In the genomic region with DNA sequence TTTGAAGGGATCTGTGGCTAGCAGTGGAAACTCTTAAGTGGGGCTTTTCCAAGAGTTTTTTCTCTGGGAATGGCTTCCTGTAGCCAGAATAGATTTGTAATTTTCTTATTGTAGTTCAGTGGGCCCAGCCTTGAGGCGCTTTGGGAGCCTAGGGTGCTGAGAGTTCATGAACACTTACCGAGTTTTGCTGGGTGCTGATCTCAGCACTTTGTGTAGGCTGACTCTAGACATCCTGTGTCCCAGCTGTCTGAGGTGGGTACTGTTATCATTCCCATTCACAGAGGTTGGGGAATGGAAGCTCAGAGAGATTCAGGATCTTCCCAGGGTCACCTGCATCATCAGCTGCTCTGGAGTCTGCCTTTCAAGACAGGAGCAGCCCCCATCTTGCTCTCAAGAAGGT, we compare ENCODE assay signal across 2 cellular contexts.
A peak's percentile ranks its signal among the peaks of the same experiment; 100 is the strongest.
TF ChIP-seq lines count a peak whose summit lies in the region.

No MANE protein-coding gene starts in this region.

TF ChIP-seq in HepG2, 621 proteins besides CTCF, POLR2A, EP300 and RAD21:
- TF ChIP-seq MAFK (conservative IDR thresholded peaks at IDR 0.05 in 1 of 2, IDR thresholded peaks at IDR 0.05 in 1 of 2; ENCODE audit: low read length in 2 of 2) (peak; percentile 76 to 86), MAFF (IDR thresholded peaks at IDR 0.05; ENCODE audit: low read depth, low read length) (peak; percentile 69)
- TF ChIP-seq, protein P1, sequence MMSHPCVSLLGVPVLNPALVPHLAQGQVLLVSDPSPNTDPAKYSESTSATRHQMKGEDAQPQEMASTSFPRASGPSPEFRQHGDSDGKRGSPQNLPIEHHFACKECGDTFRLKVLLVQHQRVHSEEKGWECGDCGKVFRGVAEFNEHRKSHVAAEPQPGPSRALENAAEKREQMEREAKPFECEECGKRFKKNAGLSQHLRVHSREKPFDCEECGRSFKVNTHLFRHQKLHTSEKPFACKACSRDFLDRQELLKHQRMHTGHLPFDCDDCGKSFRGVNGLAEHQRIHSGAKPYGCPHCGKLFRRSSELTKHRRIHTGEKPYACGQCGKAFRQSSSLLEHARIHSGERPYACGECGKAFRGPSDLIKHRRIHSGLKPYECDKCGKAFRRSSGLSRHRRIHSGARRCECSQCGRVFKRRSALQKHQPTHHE (CRISPR knock-in tag; IDR thresholded peaks at IDR 0.05; ENCODE audit: borderline replicate concordance): no peak
TF ChIP-seq in HepG2: peak in this region for 2.

TF ChIP-seq in IMR-90, 13 proteins besides CTCF, POLR2A, EP300 and RAD21:
- no peak for TF ChIP-seq CEBPB (IDR thresholded peaks at IDR 0.05; ENCODE audit: low read depth, low read length)
- no peak for TF ChIP-seq BHLHE40 (IDR thresholded peaks at IDR 0.05; ENCODE audit: low read depth, low read length)
- no peak for TF ChIP-seq NFE2L2 (IDR thresholded peaks at IDR 0.05; ENCODE audit: low read depth, low read length)
- peak; percentile 70 for TF ChIP-seq MAFK (IDR thresholded peaks at IDR 0.05; ENCODE audit: low read depth, low read length)
- TF ChIP-seq, protein P2, sequence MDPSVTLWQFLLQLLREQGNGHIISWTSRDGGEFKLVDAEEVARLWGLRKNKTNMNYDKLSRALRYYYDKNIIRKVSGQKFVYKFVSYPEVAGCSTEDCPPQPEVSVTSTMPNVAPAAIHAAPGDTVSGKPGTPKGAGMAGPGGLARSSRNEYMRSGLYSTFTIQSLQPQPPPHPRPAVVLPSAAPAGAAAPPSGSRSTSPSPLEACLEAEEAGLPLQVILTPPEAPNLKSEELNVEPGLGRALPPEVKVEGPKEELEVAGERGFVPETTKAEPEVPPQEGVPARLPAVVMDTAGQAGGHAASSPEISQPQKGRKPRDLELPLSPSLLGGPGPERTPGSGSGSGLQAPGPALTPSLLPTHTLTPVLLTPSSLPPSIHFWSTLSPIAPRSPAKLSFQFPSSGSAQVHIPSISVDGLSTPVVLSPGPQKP (IDR thresholded peaks at IDR 0.05; ENCODE audit: borderline replicate concordance, low read depth, low read length): no peak
- TF ChIP-seq, protein P3, sequence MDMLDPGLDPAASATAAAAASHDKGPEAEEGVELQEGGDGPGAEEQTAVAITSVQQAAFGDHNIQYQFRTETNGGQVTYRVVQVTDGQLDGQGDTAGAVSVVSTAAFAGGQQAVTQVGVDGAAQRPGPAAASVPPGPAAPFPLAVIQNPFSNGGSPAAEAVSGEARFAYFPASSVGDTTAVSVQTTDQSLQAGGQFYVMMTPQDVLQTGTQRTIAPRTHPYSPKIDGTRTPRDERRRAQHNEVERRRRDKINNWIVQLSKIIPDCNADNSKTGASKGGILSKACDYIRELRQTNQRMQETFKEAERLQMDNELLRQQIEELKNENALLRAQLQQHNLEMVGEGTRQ (IDR thresholded peaks at IDR 0.05; ENCODE audit: low read depth, low read length): no peak
TF ChIP-seq in IMR-90: peak in this region for 1.
